34 cellular contexts compared by ENCODE assay signal in genomic region chr18:58334061-58334460, GRCh38.
"Had no signal": no experiment of that assay in that cellular context is flagged by ENCODE, and none has a peak within 500 bp of the region (broad histone marks: within the 10 kb centered on the region; RNA-seq: fewer than 3 reads in every experiment).

No MANE protein-coding gene starts in this region.

- H3K4me3 Mint-ChIP-seq: activated CD4-positive, alpha-beta memory T cell treated with anti-CD3 and anti-CD28 coated beads, Interleukin-2, amount 10 ng/mL, durations not matched to agents 7 days and 5 days; activated CD4-positive, alpha-beta T cell treated with anti-CD3 and anti-CD28 coated beads, Interleukin-2, amount 10 ng/mL, durations not matched to agents 7 days and 5 days; activated naive CD8-positive, alpha-beta T cell treated with anti-CD3 and anti-CD28 coated beads for 36 hours; activated naive CD8-positive, alpha-beta T cell treated with anti-CD3 and anti-CD28 coated beads, Interleukin-2, amount 50 U/mL, for 24 hours; activated T-cell treated with anti-CD3 and anti-CD28 coated beads, Interleukin-2, amount 50 U/mL, for 24 hours; activated T-cell treated with anti-CD3 and anti-CD28 coated beads, Interleukin-2, amount 50 U/mL, for 72 hours; central memory CD8-positive, alpha-beta T cell; effector memory CD8-positive, alpha-beta T cell; T-helper 17 cell; T-helper 2 cell treated with Interferon-gamma antibody and Interleukin-4, amounts not matched to agents 5 μg/mL and 100 μg/mL, for 36 hours had no signal

- H3K4me3 ChIP-seq: adrenal gland, body of pancreas, breast epithelium, cardiac muscle cell, esophagus squamous epithelium, gastroesophageal sphincter had no signal

- H3K27me3 Mint-ChIP-seq: activated CD4-positive, alpha-beta T cell treated with anti-CD3 and anti-CD28 coated beads, Interleukin-2, amount 10 ng/mL, durations not matched to agents 7 days and 5 days; activated naive CD8-positive, alpha-beta T cell treated with anti-CD3 and anti-CD28 coated beads for 36 hours; activated naive CD8-positive, alpha-beta T cell treated with anti-CD3 and anti-CD28 coated beads, Interleukin-2, amount 50 U/mL, for 24 hours; activated T-cell treated with anti-CD3 and anti-CD28 coated beads, Interleukin-2, amount 50 U/mL, for 24 hours; central memory CD8-positive, alpha-beta T cell had no signal

- H3K36me3 Mint-ChIP-seq: activated naive CD8-positive, alpha-beta T cell treated with anti-CD3 and anti-CD28 coated beads for 36 hours had no signal

- DNase-seq: activated CD4-positive, alpha-beta memory T cell treated with anti-CD3 and anti-CD28 coated beads, Interleukin-2, amount 10 ng/mL, durations not matched to agents 7 days and 5 days; activated CD4-positive, alpha-beta T cell treated with anti-CD3 and anti-CD28 coated beads for 4 hours; activated CD4-positive, alpha-beta T cell treated with anti-CD3 and anti-CD28 coated beads, Interleukin-2, amount 10 ng/mL, durations not matched to agents 7 days and 5 days; activated CD4-positive, alpha-beta T cell treated with anti-CD3 and anti-CD28 coated beads, Interleukin-2, amount 50 U/mL, for 4 hours; activated CD4-positive, CD25-positive, alpha-beta regulatory T cell; activated CD4-positive, CD25-positive, alpha-beta regulatory T cell treated with anti-CD3 and anti-CD28 coated beads, Interleukin-2, amount 50 U/mL, for 72 hours; activated CD8-positive, alpha-beta memory T cell treated with anti-CD3 and anti-CD28 coated beads, Interleukin-2, amount 50 U/mL, for 48 hours; activated gamma-delta T cell; activated naive CD4-positive, alpha-beta T cell; activated naive CD4-positive, alpha-beta T cell treated with anti-CD3 and anti-CD28 coated beads, Interleukin-2, amount 50 U/mL, for 16 hours; activated naive CD8-positive, alpha-beta T cell treated with anti-CD3 and anti-CD28 coated beads for 36 hours; activated naive CD8-positive, alpha-beta T cell treated with anti-CD3 and anti-CD28 coated beads, Interleukin-2, amount 50 U/mL, for 24 hours; activated T-cell treated with anti-CD3 and anti-CD28 coated beads for 4 hours; activated T-cell treated with anti-CD3 and anti-CD28 coated beads, Interleukin-2, amount 50 U/mL, for 24 hours; activated T-cell treated with anti-CD3 and anti-CD28 coated beads, Interleukin-2, amount 50 U/mL, for 72 hours; adrenal gland; amygdala; aorta; body of pancreas; cortex of kidney; dermis blood vessel endothelial cell; effector CD4-positive, alpha-beta T cell; effector memory CD8-positive, alpha-beta T cell; esophagus squamous epithelium; foreskin melanocyte; T-helper 1 cell; T-helper 17 cell; T1000 had no signal

- H3K27ac ChIP-seq: adrenal gland, body of pancreas, breast epithelium, cardiac muscle cell, epithelial cell of prostate, esophagus squamous epithelium, gastroesophageal sphincter had no signal

- H3K9me3 Mint-ChIP-seq: activated CD4-positive, alpha-beta memory T cell treated with anti-CD3 and anti-CD28 coated beads, Interleukin-2, amount 10 ng/mL, durations not matched to agents 7 days and 5 days; activated CD4-positive, alpha-beta T cell treated with anti-CD3 and anti-CD28 coated beads, Interleukin-2, amount 10 ng/mL, durations not matched to agents 7 days and 5 days; activated naive CD8-positive, alpha-beta T cell treated with anti-CD3 and anti-CD28 coated beads for 36 hours; activated naive CD8-positive, alpha-beta T cell treated with anti-CD3 and anti-CD28 coated beads, Interleukin-2, amount 50 U/mL, for 24 hours; activated T-cell treated with anti-CD3 and anti-CD28 coated beads, Interleukin-2, amount 50 U/mL, for 24 hours; activated T-cell treated with anti-CD3 and anti-CD28 coated beads, Interleukin-2, amount 50 U/mL, for 72 hours; central memory CD8-positive, alpha-beta T cell; effector memory CD8-positive, alpha-beta T cell; T-helper 2 cell treated with Interferon-gamma antibody and Interleukin-4, amounts not matched to agents 5 μg/mL and 100 μg/mL, for 36 hours had no signal

- H3K27me3 ChIP-seq: adrenal gland, body of pancreas, breast epithelium, cardiac muscle cell, esophagus squamous epithelium, gastroesophageal sphincter had no signal

- H3K36me3 ChIP-seq: breast epithelium had no signal

- H3K9me3 ChIP-seq: adrenal gland, body of pancreas, breast epithelium, esophagus squamous epithelium, gastroesophageal sphincter had no signal

- H3K4me1 Mint-ChIP-seq: activated CD4-positive, alpha-beta memory T cell treated with anti-CD3 and anti-CD28 coated beads, Interleukin-2, amount 10 ng/mL, durations not matched to agents 7 days and 5 days; activated CD4-positive, alpha-beta T cell treated with anti-CD3 and anti-CD28 coated beads, Interleukin-2, amount 10 ng/mL, durations not matched to agents 7 days and 5 days; activated naive CD8-positive, alpha-beta T cell treated with anti-CD3 and anti-CD28 coated beads for 36 hours; activated naive CD8-positive, alpha-beta T cell treated with anti-CD3 and anti-CD28 coated beads, Interleukin-2, amount 50 U/mL, for 24 hours; central memory CD8-positive, alpha-beta T cell had no signal

- H3K27ac Mint-ChIP-seq: activated CD4-positive, alpha-beta memory T cell treated with anti-CD3 and anti-CD28 coated beads, Interleukin-2, amount 10 ng/mL, durations not matched to agents 7 days and 5 days; activated CD4-positive, alpha-beta T cell treated with anti-CD3 and anti-CD28 coated beads, Interleukin-2, amount 10 ng/mL, durations not matched to agents 7 days and 5 days; activated naive CD8-positive, alpha-beta T cell treated with anti-CD3 and anti-CD28 coated beads for 36 hours; activated naive CD8-positive, alpha-beta T cell treated with anti-CD3 and anti-CD28 coated beads, Interleukin-2, amount 50 U/mL, for 24 hours; activated T-cell treated with anti-CD3 and anti-CD28 coated beads, Interleukin-2, amount 50 U/mL, for 24 hours; activated T-cell treated with anti-CD3 and anti-CD28 coated beads, Interleukin-2, amount 50 U/mL, for 72 hours; effector memory CD8-positive, alpha-beta T cell; T-helper 17 cell; T-helper 2 cell treated with Interferon-gamma antibody and Interleukin-4, amounts not matched to agents 5 μg/mL and 100 μg/mL, for 36 hours had no signal

- H3K4me1 ChIP-seq: breast epithelium had no signal
